1 cellular context compared by ENCODE assay signal in genomic region chr10:75111367-75111905, GRCh38.
TF ChIP-seq lines count a peak whose summit lies in the region.

Gene SAMD8, plus strand, starts transcription at chr10:75111656. Its CDS starts 38,873 bp downstream, at chr10:75150529.

TF ChIP-seq in HepG2, 621 proteins besides CTCF, POLR2A, EP300 and RAD21 (continued from another document and continues in another):
- TF ChIP-seq, protein P1, sequence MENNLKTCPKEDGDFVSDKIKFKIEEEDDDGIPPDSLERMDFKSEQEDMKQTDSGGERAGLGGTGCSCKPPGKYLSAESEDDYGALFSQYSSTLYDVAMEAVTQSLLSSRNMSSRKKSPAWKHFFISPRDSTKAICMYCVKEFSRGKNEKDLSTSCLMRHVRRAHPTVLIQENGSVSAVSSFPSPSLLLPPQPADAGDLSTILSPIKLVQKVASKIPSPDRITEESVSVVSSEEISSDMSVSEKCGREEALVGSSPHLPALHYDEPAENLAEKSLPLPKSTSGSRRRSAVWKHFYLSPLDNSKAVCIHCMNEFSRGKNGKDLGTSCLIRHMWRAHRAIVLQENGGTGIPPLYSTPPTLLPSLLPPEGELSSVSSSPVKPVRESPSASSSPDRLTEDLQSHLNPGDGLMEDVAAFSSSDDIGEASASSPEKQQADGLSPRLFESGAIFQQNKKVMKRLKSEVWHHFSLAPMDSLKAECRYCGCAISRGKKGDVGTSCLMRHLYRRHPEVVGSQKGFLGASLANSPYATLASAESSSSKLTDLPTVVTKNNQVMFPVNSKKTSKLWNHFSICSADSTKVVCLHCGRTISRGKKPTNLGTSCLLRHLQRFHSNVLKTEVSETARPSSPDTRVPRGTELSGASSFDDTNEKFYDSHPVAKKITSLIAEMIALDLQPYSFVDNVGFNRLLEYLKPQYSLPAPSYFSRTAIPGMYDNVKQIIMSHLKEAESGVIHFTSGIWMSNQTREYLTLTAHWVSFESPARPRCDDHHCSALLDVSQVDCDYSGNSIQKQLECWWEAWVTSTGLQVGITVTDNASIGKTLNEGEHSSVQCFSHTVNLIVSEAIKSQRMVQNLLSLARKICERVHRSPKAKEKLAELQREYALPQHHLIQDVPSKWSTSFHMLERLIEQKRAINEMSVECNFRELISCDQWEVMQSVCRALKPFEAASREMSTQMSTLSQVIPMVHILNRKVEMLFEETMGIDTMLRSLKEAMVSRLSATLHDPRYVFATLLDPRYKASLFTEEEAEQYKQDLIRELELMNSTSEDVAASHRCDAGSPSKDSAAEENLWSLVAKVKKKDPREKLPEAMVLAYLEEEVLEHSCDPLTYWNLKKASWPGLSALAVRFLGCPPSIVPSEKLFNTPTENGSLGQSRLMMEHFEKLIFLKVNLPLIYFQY (CRISPR knock-in tag; IDR thresholded peaks at IDR 0.05; ENCODE audit: borderline replicate concordance): peak; percentile 95; the same call in 1 of the 2 replicates
- TF ChIP-seq LCORL (IDR thresholded peaks at IDR 0.05) (no peak), LCORL (CRISPR knock-in tag; IDR thresholded peaks at IDR 0.05) (no peak), ZNF83 (CRISPR knock-in tag; IDR thresholded peaks at IDR 0.05; ENCODE audit: borderline replicate concordance) (no peak), ZNF777 (CRISPR knock-in tag; IDR thresholded peaks at IDR 0.05) (peak; percentile 91), TSC22D2 (CRISPR knock-in tag; IDR thresholded peaks at IDR 0.05; ENCODE audit: borderline replicate concordance) (no peak), ARID2 (CRISPR knock-in tag; IDR thresholded peaks at IDR 0.05; ENCODE audit: borderline replicate concordance) (peak; percentile 81; the same call in 1 of the 2 replicates), KLF6 (CRISPR knock-in tag; IDR thresholded peaks at IDR 0.05) (no peak; the same call in 1 of the 2 replicates), CHD4 (IDR thresholded peaks at IDR 0.05; ENCODE audit: borderline replicate concordance, low read length) (no peak), GATA4 (IDR thresholded peaks at IDR 0.05; ENCODE audit: borderline replicate concordance, low read depth) (peak; percentile 48; the same call in 1 of the 2 replicates), THAP11 (CRISPR knock-in tag; IDR thresholded peaks at IDR 0.05) (peak; percentile 77), NFYC (CRISPR knock-in tag; IDR thresholded peaks at IDR 0.05) (no peak), ZNF816 (CRISPR knock-in tag; IDR thresholded peaks at IDR 0.05; ENCODE audit: borderline replicate concordance) (no peak), SNAI1 (CRISPR knock-in tag; IDR thresholded peaks at IDR 0.05; ENCODE audit: borderline replicate concordance) (0 out of 2 replicates have a peak, but pooled peaks have one; percentile 39), ZSCAN20 (CRISPR knock-in tag; IDR thresholded peaks at IDR 0.05; ENCODE audit: borderline replicate concordance) (0 out of 2 replicates have a peak, but pooled peaks have one; percentile 47), ZC3H4 (CRISPR knock-in tag; IDR thresholded peaks at IDR 0.05; ENCODE audit: borderline replicate concordance) (no peak), ZNF746 (CRISPR knock-in tag; IDR thresholded peaks at IDR 0.05) (no peak), MAX (IDR thresholded peaks at IDR 0.05) (no peak; the same call in 1 of the 2 replicates), ZNF138 (CRISPR knock-in tag; IDR thresholded peaks at IDR 0.05; ENCODE audit: low read depth) (peak; percentile 25; the same call in 1 of the 2 replicates), TRIM22 (IDR thresholded peaks at IDR 0.05) (no peak), RFXAP (CRISPR knock-in tag; IDR thresholded peaks at IDR 0.05; ENCODE audit: borderline replicate concordance) (no peak), SP1 (IDR thresholded peaks at IDR 0.05) (no peak), SP1 (CRISPR knock-in tag; IDR thresholded peaks at IDR 0.05) (peak; percentile 69), RBFOX2 (IDR thresholded peaks at IDR 0.05; ENCODE audit: low read depth, low read length) (peak; percentile 85), TEAD3 (CRISPR knock-in tag; optimal IDR thresholded peaks at IDR 0.05; ENCODE audit: borderline replicate concordance) (no peak), RFX5 (IDR thresholded peaks at IDR 0.05; ENCODE audit: low read depth, low read length) (no peak), ZSCAN29 (CRISPR knock-in tag; conservative IDR thresholded peaks at IDR 0.05) (no peak), STAG1 (CRISPR knock-in tag; IDR thresholded peaks at IDR 0.05) (peak; percentile 14; the same call in 1 of the 2 replicates), ZNF333 (CRISPR knock-in tag; IDR thresholded peaks at IDR 0.05; ENCODE audit: borderline replicate concordance) (no peak), TRIM24 (CRISPR knock-in tag; IDR thresholded peaks at IDR 0.05) (no peak), IKZF4 (CRISPR knock-in tag; IDR thresholded peaks at IDR 0.05; ENCODE audit: borderline replicate concordance, low read depth, not compliant biosample characterization) (no peak), ZNF124 (CRISPR knock-in tag; IDR thresholded peaks at IDR 0.05) (no peak; the same call in 1 of the 2 replicates), HES4 (CRISPR knock-in tag; IDR thresholded peaks at IDR 0.05; ENCODE audit: borderline replicate concordance) (no peak), ADNP (CRISPR knock-in tag; IDR thresholded peaks at IDR 0.05) (no peak), MEIS1 (CRISPR knock-in tag; IDR thresholded peaks at IDR 0.05; ENCODE audit: borderline replicate concordance) (no peak), ELF1 (CRISPR knock-in tag; IDR thresholded peaks at IDR 0.05) (peak; percentile 73), JUNB (CRISPR knock-in tag; IDR thresholded peaks at IDR 0.05; ENCODE audit: borderline replicate concordance) (no peak), ZNF101 (CRISPR knock-in tag; IDR thresholded peaks at IDR 0.05; ENCODE audit: borderline replicate concordance, low read depth) (0 out of 2 replicates have a peak, but pooled peaks have one; percentile 25), TOPORS (CRISPR knock-in tag; IDR thresholded peaks at IDR 0.05) (peak; percentile 50; the same call in 1 of the 2 replicates), KDM5B (CRISPR knock-in tag; IDR thresholded peaks at IDR 0.05; ENCODE audit: borderline replicate concordance) (peak; percentile 19; the same call in 1 of the 2 replicates), PHB2 (IDR thresholded peaks at IDR 0.05; ENCODE audit: partially characterized antibody) (no peak), ZNF75D (CRISPR knock-in tag; IDR thresholded peaks at IDR 0.05; ENCODE audit: borderline replicate concordance) (no peak), GATAD1 (CRISPR knock-in tag; IDR thresholded peaks at IDR 0.05) (no peak), AKAP8 (CRISPR knock-in tag; IDR thresholded peaks at IDR 0.05) (peak; percentile 37; the same call in 1 of the 2 replicates), ZBTB38 (CRISPR knock-in tag; IDR thresholded peaks at IDR 0.05) (no peak; the same call in 1 of the 2 replicates), ATF7-NPFF (CRISPR knock-in tag; IDR thresholded peaks at IDR 0.05; ENCODE audit: low read depth) (0 out of 2 replicates have a peak, but pooled peaks have one; percentile 61), REST (IDR thresholded peaks at IDR 0.05; ENCODE audit: borderline replicate concordance in 1 of 2, low read depth in 1 of 2, low read length in 2 of 2) (no peak; a peak in 1 of 4 replicates), ZBTB25 (CRISPR knock-in tag; IDR thresholded peaks at IDR 0.05) (peak; percentile 100)
- TF ChIP-seq, protein P2, sequence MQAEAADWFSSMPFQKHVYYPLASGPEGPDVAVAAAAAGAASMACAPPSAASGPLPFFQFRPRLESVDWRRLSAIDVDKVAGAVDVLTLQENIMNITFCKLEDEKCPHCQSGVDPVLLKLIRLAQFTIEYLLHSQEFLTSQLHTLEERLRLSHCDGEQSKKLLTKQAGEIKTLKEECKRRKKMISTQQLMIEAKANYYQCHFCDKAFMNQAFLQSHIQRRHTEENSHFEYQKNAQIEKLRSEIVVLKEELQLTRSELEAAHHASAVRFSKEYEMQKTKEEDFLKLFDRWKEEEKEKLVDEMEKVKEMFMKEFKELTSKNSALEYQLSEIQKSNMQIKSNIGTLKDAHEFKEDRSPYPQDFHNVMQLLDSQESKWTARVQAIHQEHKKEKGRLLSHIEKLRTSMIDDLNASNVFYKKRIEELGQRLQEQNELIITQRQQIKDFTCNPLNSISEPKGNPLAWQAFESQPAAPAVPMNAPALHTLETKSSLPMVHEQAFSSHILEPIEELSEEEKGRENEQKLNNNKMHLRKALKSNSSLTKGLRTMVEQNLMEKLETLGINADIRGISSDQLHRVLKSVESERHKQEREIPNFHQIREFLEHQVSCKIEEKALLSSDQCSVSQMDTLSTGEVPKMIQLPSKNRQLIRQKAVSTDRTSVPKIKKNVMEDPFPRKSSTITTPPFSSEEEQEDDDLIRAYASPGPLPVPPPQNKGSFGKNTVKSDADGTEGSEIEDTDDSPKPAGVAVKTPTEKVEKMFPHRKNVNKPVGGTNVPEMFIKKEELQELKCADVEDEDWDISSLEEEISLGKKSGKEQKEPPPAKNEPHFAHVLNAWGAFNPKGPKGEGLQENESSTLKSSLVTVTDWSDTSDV (CRISPR knock-in tag; IDR thresholded peaks at IDR 0.05): 0 out of 2 replicates have a peak, but pooled peaks have one; percentile 51
- TF ChIP-seq, protein P3, sequence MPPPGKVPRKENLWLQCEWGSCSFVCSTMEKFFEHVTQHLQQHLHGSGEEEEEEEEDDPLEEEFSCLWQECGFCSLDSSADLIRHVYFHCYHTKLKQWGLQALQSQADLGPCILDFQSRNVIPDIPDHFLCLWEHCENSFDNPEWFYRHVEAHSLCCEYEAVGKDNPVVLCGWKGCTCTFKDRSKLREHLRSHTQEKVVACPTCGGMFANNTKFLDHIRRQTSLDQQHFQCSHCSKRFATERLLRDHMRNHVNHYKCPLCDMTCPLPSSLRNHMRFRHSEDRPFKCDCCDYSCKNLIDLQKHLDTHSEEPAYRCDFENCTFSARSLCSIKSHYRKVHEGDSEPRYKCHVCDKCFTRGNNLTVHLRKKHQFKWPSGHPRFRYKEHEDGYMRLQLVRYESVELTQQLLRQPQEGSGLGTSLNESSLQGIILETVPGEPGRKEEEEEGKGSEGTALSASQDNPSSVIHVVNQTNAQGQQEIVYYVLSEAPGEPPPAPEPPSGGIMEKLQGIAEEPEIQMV (CRISPR knock-in tag; IDR thresholded peaks at IDR 0.05; ENCODE audit: low read depth): 0 out of 2 replicates have a peak, but pooled peaks have one; percentile 46
- TF ChIP-seq, protein P4, sequence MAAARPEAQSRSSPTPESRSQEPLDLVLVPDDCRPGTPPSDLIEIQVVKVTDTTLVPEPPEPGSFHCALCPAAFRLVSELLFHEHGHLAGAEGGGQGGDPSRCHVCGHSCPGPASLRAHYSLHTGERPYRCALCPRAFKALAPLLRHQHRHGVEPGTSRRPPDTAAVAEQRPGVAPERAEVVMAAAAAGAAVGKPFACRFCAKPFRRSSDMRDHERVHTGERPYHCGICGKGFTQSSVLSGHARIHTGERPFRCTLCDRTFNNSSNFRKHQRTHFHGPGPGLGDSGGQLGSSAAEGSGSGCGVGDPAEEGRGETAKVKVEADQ (CRISPR knock-in tag; IDR thresholded peaks at IDR 0.05; ENCODE audit: borderline replicate concordance): peak; percentile 64; the same call in 1 of the 2 replicates
- TF ChIP-seq, protein P5, sequence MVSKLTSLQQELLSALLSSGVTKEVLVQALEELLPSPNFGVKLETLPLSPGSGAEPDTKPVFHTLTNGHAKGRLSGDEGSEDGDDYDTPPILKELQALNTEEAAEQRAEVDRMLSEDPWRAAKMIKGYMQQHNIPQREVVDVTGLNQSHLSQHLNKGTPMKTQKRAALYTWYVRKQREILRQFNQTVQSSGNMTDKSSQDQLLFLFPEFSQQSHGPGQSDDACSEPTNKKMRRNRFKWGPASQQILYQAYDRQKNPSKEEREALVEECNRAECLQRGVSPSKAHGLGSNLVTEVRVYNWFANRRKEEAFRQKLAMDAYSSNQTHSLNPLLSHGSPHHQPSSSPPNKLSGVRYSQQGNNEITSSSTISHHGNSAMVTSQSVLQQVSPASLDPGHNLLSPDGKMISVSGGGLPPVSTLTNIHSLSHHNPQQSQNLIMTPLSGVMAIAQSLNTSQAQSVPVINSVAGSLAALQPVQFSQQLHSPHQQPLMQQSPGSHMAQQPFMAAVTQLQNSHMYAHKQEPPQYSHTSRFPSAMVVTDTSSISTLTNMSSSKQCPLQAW (CRISPR knock-in tag; IDR thresholded peaks at IDR 0.05): no peak
